8 cellular contexts compared by ENCODE assay signal in the genomic region with DNA sequence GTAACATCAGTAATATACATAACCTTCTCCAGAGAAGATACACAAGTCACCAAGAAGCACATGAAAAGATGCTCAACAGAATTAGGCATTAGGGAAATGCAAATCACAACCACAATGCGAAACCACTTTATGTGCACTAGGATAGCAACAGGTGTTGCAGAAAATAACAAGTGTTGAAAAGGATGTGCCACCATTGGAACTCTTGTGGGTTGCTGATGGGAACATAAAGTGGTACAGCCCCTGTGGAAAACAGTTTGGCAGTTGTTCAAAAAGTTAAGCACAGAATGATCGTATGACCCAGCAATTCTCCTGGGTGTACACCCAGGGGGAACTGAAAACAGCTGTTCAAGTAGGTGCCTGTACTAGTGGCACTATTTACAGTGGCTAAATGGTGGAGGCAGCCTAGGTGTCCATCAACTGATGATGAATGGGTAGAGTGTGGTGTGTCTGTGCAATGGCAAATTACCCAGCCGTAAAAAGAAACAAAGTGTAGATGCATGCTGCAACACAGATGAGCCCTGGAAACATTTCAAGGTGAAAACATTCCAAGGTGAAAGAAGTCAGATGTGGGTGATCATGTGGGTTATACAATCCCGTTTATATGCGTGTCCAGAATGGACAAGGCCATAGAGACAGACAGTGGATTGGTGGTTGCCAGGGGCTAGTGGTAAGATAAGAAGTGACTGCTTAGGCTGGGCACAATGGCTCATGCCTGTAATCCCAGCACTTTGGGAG. TPM values are rescaled to one million over a fixed set of nuclear protein-coding genes. Genes with fewer than 3 reads are reported as not detected.
DNase-seq lines count a peak whose midpoint lies in the region; ATAC-seq lines count a peak whose summit lies in the region.

No MANE protein-coding gene starts in this region.

- peak in 1 of 3 donors; percentile 24 for DNase-seq in CD4-positive, CD25-positive, alpha-beta regulatory T cell
- DNase-seq in ecto neural progenitor cell (ENCODE audit: low spot score) (peak; percentile 3), GM19238 (ENCODE audit: insufficient read length, low spot score) (no peak), NCI-H2227 (lab: John Stamatoyannopoulos, UW; ENCODE audit: unreplicated experiment) (no peak), putamen (ENCODE audit: low spot score) (no peak)
- DNase-seq in stimulated activated CD4-positive, alpha-beta T cell treated with anti-CD3 and anti-CD28 coated beads, Interleukin-1b, Interleukin-23, amount 100 ng/mL, for 48 hours, result no peak

- no peak overlapping the region for H3K4me3 ChIP-seq in CD4-positive, CD25-positive, alpha-beta regulatory T cell (ENCODE audit: low read depth, low read length)

- H3K9me3 Mint-ChIP-seq in CD4-positive, CD25-positive, alpha-beta regulatory T cell, result peaks cover 0 to 11% (median 3%) of the 10 kb centered on the region in 7 donors

- H3K36me3 ChIP-seq in CD4-positive, CD25-positive, alpha-beta regulatory T cell (ENCODE audit: control insufficient read depth, insufficient read depth, low read length), result peaks cover 77% of the 10 kb centered on the region

- H3K36me3 Mint-ChIP-seq in CD4-positive, CD25-positive, alpha-beta regulatory T cell, result peaks cover 69% of the 10 kb centered on the region

- H3K4me3 Mint-ChIP-seq in CD4-positive, CD25-positive, alpha-beta regulatory T cell, result peak overlapping the region in 1 of 4 donors; percentile 52

- no peaks in the 10 kb centered on the region for H3K27me3 ChIP-seq in CD4-positive, CD25-positive, alpha-beta regulatory T cell (ENCODE audit: control insufficient read depth, insufficient read depth, low read length)

- peaks cover 30 to 65% (median 43%) of the 10 kb centered on the region in 4 donors for H3K4me1 Mint-ChIP-seq in CD4-positive, CD25-positive, alpha-beta regulatory T cell

- peak overlapping the region; percentile 10 for H3K27ac ChIP-seq in CD4-positive, CD25-positive, alpha-beta regulatory T cell (ENCODE audit: insufficient read depth, low read length, poor library complexity, severe bottlenecking)

- ATAC-seq in CD4-positive, CD25-positive, alpha-beta regulatory T cell (ENCODE audit: low read depth in 2 of 2), result peak; percentile 22
- ATAC-seq in GM19397 (IDR thresholded peaks at IDR 0.05; ENCODE audit: unreplicated experiment) (peak; percentile 96), HG03196 (IDR thresholded peaks at IDR 0.05; ENCODE audit: unreplicated experiment) (peak; percentile 94)

- H3K27ac Mint-ChIP-seq in CD4-positive, CD25-positive, alpha-beta regulatory T cell, result peak overlapping the region; percentile 39 to 76 (median 72)

- H3K27me3 Mint-ChIP-seq in CD4-positive, CD25-positive, alpha-beta regulatory T cell, result no peaks in the 10 kb centered on the region

- peaks cover 5% of the 10 kb centered on the region for H3K4me1 ChIP-seq in CD4-positive, CD25-positive, alpha-beta regulatory T cell (ENCODE audit: control insufficient read depth, insufficient read depth, low read length, poor library complexity, severe bottlenecking)

- H3K9me3 ChIP-seq in CD4-positive, CD25-positive, alpha-beta regulatory T cell (ENCODE audit: control insufficient read depth in 2 of 2, low read length in 2 of 2), result peaks cover 0 to 9% of the 10 kb centered on the region in 2 experiments

RNA-seq across cellular contexts. Expression of a gene that starts 27.2 kb away (rescaled TPM):
- 104 TPM for total RNA-seq in CD4-positive, CD25-positive, alpha-beta regulatory T cell
- 10 to 100 TPM; 78.2 to 97.0 (median 87.7) TPM for polyA plus RNA-seq in CD4-positive, CD25-positive, alpha-beta regulatory T cell

RNA-seq across cellular contexts. Expression of a gene that starts 39.1 kb away (rescaled TPM):
- total RNA-seq in CD4-positive, CD25-positive, alpha-beta regulatory T cell, result 364 TPM
- 100 to 1,000 TPM; 171 to 329 (median 244) TPM for polyA plus RNA-seq in CD4-positive, CD25-positive, alpha-beta regulatory T cell

RNA-seq across cellular contexts. Expression of a gene that starts 56.3 kb away (rescaled TPM):
- total RNA-seq in CD4-positive, CD25-positive, alpha-beta regulatory T cell, result 12.0 TPM
- polyA plus RNA-seq in CD4-positive, CD25-positive, alpha-beta regulatory T cell, result 1 to 10 TPM; 4.7 to 8.7 (median 6.1) TPM

Comparison
In these comparisons a context has a peak if more than half of its experiments do, and no peak if none do; other contexts are left out.
1. ATAC-seq: peak in every context shown above with its lines; median percentile 96 in GM19397; 94 in HG03196; 22 in CD4-positive, CD25-positive, alpha-beta regulatory T cell.